In genomic region chr9:122370869-122371467, GRCh38 we compare ENCODE assay signal across 9 cellular contexts. TPM values are rescaled to one million over a fixed set of nuclear protein-coding genes. Genes with fewer than 3 reads are reported as not detected.
DNase-seq lines count a peak whose midpoint lies in the region; ATAC-seq, FAIRE-seq and TF ChIP-seq lines count a peak whose summit lies in the region.
"Had no signal": no experiment of that assay in that cellular context is flagged by ENCODE, and none has a peak within 500 bp of the region (broad histone marks: within the 10 kb centered on the region; RNA-seq: fewer than 3 reads in every experiment).

Gene PTGS1 (plus strand): TSS chr9:122371024. CDS start chr9:122371085, 61 bp downstream.

- TF ChIP-seq CTCF in sigmoid colon (IDR thresholded peaks at IDR 0.05): no peak

- peak within 1 kb of the TSS; percentile 22 for H3K4me3 Mint-ChIP-seq in activated CD4-positive, alpha-beta memory T cell treated with anti-CD3 and anti-CD28 coated beads, Interleukin-2, amount 10 ng/mL, durations not matched to agents 7 days and 5 days

- POLR2A ChIA-PET in activated CD4-positive, alpha-beta memory T cell treated with anti-CD3 and anti-CD28 coated beads, Interleukin-2, amount 10 ng/mL, durations not matched to agents 7 days and 5 days (lab: Charles Lee): no interaction called here

- CTCF ChIA-PET in activated CD4-positive, alpha-beta memory T cell treated with anti-CD3 and anti-CD28 coated beads, Interleukin-2, amount 10 ng/mL, durations not matched to agents 7 days and 5 days (lab: Charles Lee): interaction anchor here (1.2 kb wide), 1 partner anchor 272 kb away, joined by 3 read pairs; no protein-coding TSS in a partner anchor

- H3K27me3 Mint-ChIP-seq in activated CD4-positive, alpha-beta memory T cell treated with anti-CD3 and anti-CD28 coated beads, Interleukin-2, amount 10 ng/mL, durations not matched to agents 7 days and 5 days: peaks cover 23% of the 10 kb centered on the region

- H3K27me3 ChIP-seq in sigmoid colon: no peaks in the 10 kb centered on the region

- H3K4me1 ChIP-seq in sigmoid colon: peaks cover 0 to 64% (median 57%) of the 10 kb centered on the region in 4 donors

- TF ChIP-seq EP300 in sigmoid colon (IDR thresholded peaks at IDR 0.05): no peak

- no peaks in the 10 kb centered on the region for H3K9me3 ChIP-seq in sigmoid colon

- no peaks in the 10 kb centered on the region for H3K36me3 Mint-ChIP-seq in activated CD4-positive, alpha-beta memory T cell treated with anti-CD3 and anti-CD28 coated beads, Interleukin-2, amount 10 ng/mL, durations not matched to agents 7 days and 5 days (ENCODE audit: low read depth)

- intact Hi-C loops in left cardiac atrium (cut with DNase I) (no loop called here), sigmoid colon (cut with DNase I) (loop anchor here (5.0 to 10.0 kb wide), 2 partner anchors 81 to 454 kb away; partner anchors contain the start of gene PDCL)

- H3K4me3 ChIP-seq in sigmoid colon: peak within 1 kb of the TSS; percentile 65 to 74 (median 68)

- H3K27ac Mint-ChIP-seq in activated CD4-positive, alpha-beta memory T cell treated with anti-CD3 and anti-CD28 coated beads, Interleukin-2, amount 10 ng/mL, durations not matched to agents 7 days and 5 days: no peak within 1 kb of the TSS

- no peaks in the 10 kb centered on the region for H3K9me3 Mint-ChIP-seq in activated CD4-positive, alpha-beta memory T cell treated with anti-CD3 and anti-CD28 coated beads, Interleukin-2, amount 10 ng/mL, durations not matched to agents 7 days and 5 days

- TF ChIP-seq POLR2A in sigmoid colon (IDR thresholded peaks at IDR 0.05): peak; percentile 43 to 83

- H3K36me3 ChIP-seq in sigmoid colon: no peaks in the 10 kb centered on the region

- peak within 1 kb of the TSS; percentile 90 to 95 (median 90) for H3K27ac ChIP-seq in sigmoid colon

- peak; percentile 39 for DNase-seq in Daoy (ENCODE audit: low read depth)
- DNase-seq in KBM-7: peak; percentile 55
- no peak for DNase-seq in activated CD4-positive, alpha-beta memory T cell treated with anti-CD3 and anti-CD28 coated beads, Interleukin-2, amount 10 ng/mL, durations not matched to agents 7 days and 5 days
- peak; percentile 71 for DNase-seq in left cardiac atrium
- peak; percentile 86 for DNase-seq in sigmoid colon
- DNase-seq in HTR-8/SVneo (ENCODE audit: insufficient read length, low spot score): no peak
- DNase-seq in cerebellum (ENCODE audit: low spot score): no peak

- ATAC-seq in GM21360 (IDR thresholded peaks at IDR 0.05; ENCODE audit: unreplicated experiment) (peak; percentile 47), left cardiac atrium (peak; percentile 67 to 78)

- H3K4me1 Mint-ChIP-seq in activated CD4-positive, alpha-beta memory T cell treated with anti-CD3 and anti-CD28 coated beads, Interleukin-2, amount 10 ng/mL, durations not matched to agents 7 days and 5 days: peaks cover 6% of the 10 kb centered on the region

- in situ Hi-C loops in KBM-7 (cut with MboI; ENCODE audit: low pct_unique_long_range_greater_than_20kb, low sequenced_read_pairs): no loop called here

- 1 to 2% methylated on average over 35 of the region's 35 CpGs for WGBS in sigmoid colon, 2 donors

- no peak for FAIRE-seq in HTR-8/SVneo (lab: Jason Lieb, UNC)
- FAIRE-seq: TTC549 had no signal

RNA-seq across cellular contexts. Expression of gene PTGS1, which starts in this region (rescaled TPM):
- total RNA-seq in Daoy (2014; rRNA removed; shearing (Covaris generic)): 0.51 TPM in 1 of 2 replicates, not detected in the other
- under 1 TPM; 0.08 to 0.20 TPM for total RNA-seq in activated CD4-positive, alpha-beta memory T cell treated with anti-CD3 and anti-CD28 coated beads, Interleukin-2, amount 10 ng/mL, durations not matched to agents 7 days and 5 days
- total RNA-seq in left cardiac atrium (10 to 100 TPM in 1 of 2 donors, 1 to 10 TPM in 1; 6.0 to 37.3 TPM), sigmoid colon (100 to 1,000 TPM in 2 of 4 donors, 10 to 100 TPM in 2; 72.6 to 150 (median 121) TPM), cerebellum (1.2 TPM)
- 10 to 100 TPM in 1 of 3 donors, 1 to 10 TPM in 2; 3.0 to 10.8 (median 4.2) TPM for polyA plus RNA-seq in sigmoid colon

Comparison
In these comparisons a context has a peak if more than half of its experiments do, and no peak if none do; other contexts are left out.
1. Peak in DNase-seq in Daoy; RNA of the gene not detected or under 1 TPM.
2. DNase-seq: peak in KBM-7 (single experiment), left cardiac atrium (single experiment) and sigmoid colon (single experiment); none in activated CD4-positive, alpha-beta memory T cell treated with anti-CD3 and anti-CD28 coated beads, Interleukin-2, amount 10 ng/mL, durations not matched to agents 7 days and 5 days (single experiment), HTR-8/SVneo (single experiment) and cerebellum (single experiment).